12 cellular contexts compared by ENCODE assay signal in genomic region chr14:64209428-64210165, GRCh38.
DNase-seq lines count a peak whose midpoint lies in the region; ATAC-seq and TF ChIP-seq lines count a peak whose summit lies in the region.
"Had no signal": no experiment of that assay in that cellular context is flagged by ENCODE, and none has a peak within 500 bp of the region (broad histone marks: within the 10 kb centered on the region; RNA-seq: fewer than 3 reads in every experiment).

No MANE protein-coding gene starts in this region.

- WGBS in aorta, 2 donors = 86 to 90% methylated on average over 24 of the region's 24 CpGs

- peak; percentile 24 for DNase-seq in SKM-1 treated with dmso at 0.1 percent for 144 hours (lab: John Stamatoyannopoulos, UW; ENCODE audit: unreplicated experiment)
- DNase-seq in SKM-1 (lab: John Stamatoyannopoulos, UW; ENCODE audit: unreplicated experiment) = no peak
- peak; percentile 35 for DNase-seq in NCI-H2107 (lab: John Stamatoyannopoulos, UW)
- peak; percentile 66 for DNase-seq in right atrium auricular region (ENCODE audit: low spot score)
- DNase-seq in aorta = no peak
- DNase-seq in dedifferentiated amniotic fluid mesenchymal stem cell (ENCODE audit: extremely low spot score) = no peak
- no peak for DNase-seq in osteocyte (ENCODE audit: extremely low spot score, unreplicated experiment)
- DNase-seq in NCI-H1930 (lab: John Stamatoyannopoulos, UW) = no peak
- DNase-seq: islet precursor cell, NCI-H1436 had no signal

- no peak for TF ChIP-seq CTCF in right atrium auricular region (IDR thresholded peaks at IDR 0.05)
- no peak for TF ChIP-seq CTCF in osteocyte (IDR thresholded peaks at IDR 0.05)

- H3K27ac ChIP-seq in right atrium auricular region (peak overlapping the region; percentile 83 to 87), aorta (ENCODE audit: low read depth in 1 of 2, low read length in 2 of 2) (no peak overlapping the region)
- H3K27ac ChIP-seq: A549, VCaP had no signal

- H3K27me3 Mint-ChIP-seq in osteocyte (ENCODE audit: unreplicated experiment) = no peaks in the 10 kb centered on the region

- intact Hi-C loops in aorta (cut with DNase I) = no loop called here

- ATAC-seq in aorta (ENCODE audit: low FRiP score) = peak; percentile 5
- ATAC-seq: A549 had no signal

- no peaks in the 10 kb centered on the region for H3K27me3 ChIP-seq in right atrium auricular region
- no peaks in the 10 kb centered on the region for H3K27me3 ChIP-seq in aorta (ENCODE audit: control insufficient read depth in 1 of 2, insufficient read depth in 2 of 2, low read length in 1 of 2)

- H3K4me1 Mint-ChIP-seq in osteocyte (ENCODE audit: unreplicated experiment) = peaks cover 2% of the 10 kb centered on the region

- H3K9me3 Mint-ChIP-seq in osteocyte (ENCODE audit: unreplicated experiment) = no peaks in the 10 kb centered on the region

- H3K4me1 ChIP-seq in right atrium auricular region (peaks cover 0 to 39% of the 10 kb centered on the region in 2 donors), aorta (ENCODE audit: control insufficient read depth in 1 of 2, insufficient read depth in 2 of 2, low read length in 2 of 2) (no peaks in the 10 kb centered on the region)
- H3K4me1 ChIP-seq: A549 had no signal

- H3K9me3 ChIP-seq in right atrium auricular region (no peaks in the 10 kb centered on the region), aorta (ENCODE audit: control insufficient read depth, low read length) (no peaks in the 10 kb centered on the region)
- H3K9me3 ChIP-seq: A549 had no signal

- H3K4me3 Mint-ChIP-seq in osteocyte (ENCODE audit: unreplicated experiment) = no peak overlapping the region

- H3K36me3 ChIP-seq in right atrium auricular region = peaks cover 20% of the 10 kb centered on the region
- peaks cover 6 to 10% of the 10 kb centered on the region in 2 donors for H3K36me3 ChIP-seq in aorta (ENCODE audit: control insufficient read depth in 1 of 2, insufficient read depth in 2 of 2, low read length in 1 of 2)

- peak overlapping the region; percentile 13 to 18 for H3K4me3 ChIP-seq in right atrium auricular region
- H3K4me3 ChIP-seq in aorta (ENCODE audit: low read length in 2 of 2) = no peak overlapping the region
- H3K4me3 ChIP-seq: A549 had no signal

- no peak overlapping the region for H3K27ac Mint-ChIP-seq in osteocyte (ENCODE audit: unreplicated experiment)

- peaks cover 20% of the 10 kb centered on the region for H3K36me3 Mint-ChIP-seq in osteocyte (ENCODE audit: unreplicated experiment)

Comparison
In these comparisons a context has a peak if more than half of its experiments do, and no peak if none do; other contexts are left out.
1. DNase-seq: peak in SKM-1 treated with dmso at 0.1 percent for 144 hours (single experiment), NCI-H2107 (single experiment) and right atrium auricular region (single experiment); none in SKM-1 (single experiment), aorta (0 of 2), dedifferentiated amniotic fluid mesenchymal stem cell (single experiment), osteocyte (single experiment) and NCI-H1930 (0 of 2).
2. H3K27ac ChIP-seq: peak in right atrium auricular region (2 of 2); none in aorta (0 of 2).
3. H3K4me3 ChIP-seq: peak in right atrium auricular region (2 of 2); none in aorta (0 of 2).